Comparison of ENCODE assay signal across 10 cellular contexts in the genomic region with DNA sequence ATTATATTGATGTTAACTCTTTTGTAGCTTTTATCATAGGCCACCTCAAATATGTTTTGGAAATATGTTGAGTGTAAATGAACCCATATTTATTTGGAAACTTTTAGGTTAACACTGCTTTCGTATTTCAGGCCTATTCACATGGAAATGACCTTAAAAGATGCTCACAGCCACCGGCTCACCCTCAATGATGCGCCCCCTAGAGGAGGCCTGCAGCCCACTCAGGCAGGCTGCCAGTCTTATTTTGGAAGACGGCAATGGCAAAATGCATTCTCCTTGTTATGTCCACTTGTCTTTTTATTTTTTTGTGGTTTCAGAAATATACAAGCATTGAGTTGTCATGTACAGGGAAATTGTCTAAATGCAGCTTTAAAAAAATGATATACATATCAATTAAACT.
A peak's percentile ranks its signal among the peaks of the same experiment; 100 is the strongest.
DNase-seq lines count a peak whose midpoint lies in the region; ATAC-seq and TF ChIP-seq lines count a peak whose summit lies in the region.
"Had no signal": no experiment of that assay in that cellular context is flagged by ENCODE, and none has a peak within 500 bp of the region (broad histone marks: within the 10 kb centered on the region; RNA-seq: fewer than 3 reads in every experiment).

No MANE protein-coding gene starts in this region.

- H3K9me3 ChIP-seq in colonic mucosa, result no peaks in the 10 kb centered on the region

- H3K36me3 Mint-ChIP-seq in activated naive CD4-positive, alpha-beta T cell treated with anti-CD3 and anti-CD28 coated beads for 36 hours (ENCODE audit: low read depth), result no peaks in the 10 kb centered on the region
- H3K36me3 Mint-ChIP-seq: activated naive CD8-positive, alpha-beta T cell; CD4-positive, CD25-positive, alpha-beta regulatory T cell had no signal

- H3K4me1 Mint-ChIP-seq in activated naive CD4-positive, alpha-beta T cell treated with anti-CD3 and anti-CD28 coated beads for 36 hours (ENCODE audit: low read depth), result no peaks in the 10 kb centered on the region
- H3K4me1 Mint-ChIP-seq: CD4-positive, CD25-positive, alpha-beta regulatory T cell had no signal

- H3K36me3 ChIP-seq in colonic mucosa, result no peaks in the 10 kb centered on the region

- no peak overlapping the region for H3K4me3 Mint-ChIP-seq in activated naive CD4-positive, alpha-beta T cell treated with anti-CD3 and anti-CD28 coated beads for 36 hours
- H3K4me3 Mint-ChIP-seq: activated naive CD8-positive, alpha-beta T cell; CD4-positive, CD25-positive, alpha-beta regulatory T cell had no signal

- TF ChIP-seq CTCF in LNCaP clone FGC (IDR thresholded peaks at IDR 0.05; ENCODE audit: control insufficient read depth, extremely low read depth, insufficient read depth) (peak; percentile 54), colonic mucosa (IDR thresholded peaks at IDR 0.05) (peak; percentile 38)

- H3K27ac Mint-ChIP-seq in activated naive CD4-positive, alpha-beta T cell treated with anti-CD3 and anti-CD28 coated beads for 36 hours, result no peak overlapping the region
- H3K27ac Mint-ChIP-seq: activated naive CD8-positive, alpha-beta T cell; CD4-positive, CD25-positive, alpha-beta regulatory T cell had no signal

- no peak overlapping the region for H3K9ac ChIP-seq in colonic mucosa (ENCODE audit: low read depth in 2 of 2, low read length in 2 of 2)

- no peaks in the 10 kb centered on the region for H3K27me3 ChIP-seq in colonic mucosa

- H3K27ac ChIP-seq in colonic mucosa, result no peak overlapping the region

- H3K4me3 ChIP-seq in LNCaP clone FGC (ENCODE audit: low read depth, low read length) (no peak overlapping the region), colonic mucosa (no peak overlapping the region)

- no peak for ATAC-seq in GM21360 (IDR thresholded peaks at IDR 0.05; ENCODE audit: unreplicated experiment)

- intact Hi-C loops in activated naive CD4-positive, alpha-beta T cell treated with anti-CD3 and anti-CD28 coated beads for 36 hours (cut with micrococcal nuclease), result no loop called here
- intact Hi-C loops in colonic mucosa (cut with DNase I), result no loop called here

- no peaks in the 10 kb centered on the region for H3K4me1 ChIP-seq in colonic mucosa

- DNase-seq in activated naive CD4-positive, alpha-beta T cell treated with anti-CD3 and anti-CD28 coated beads for 36 hours, result peak; percentile 4
- DNase-seq in activated naive CD4-positive, alpha-beta T cell (lab: John Stamatoyannopoulos, UW), result no peak
- DNase-seq in LNCaP clone FGC (ENCODE audit: low read depth), result no peak
- peak; percentile 23 for DNase-seq in colonic mucosa
- peak; percentile 22 for DNase-seq in stimulated activated CD8-positive, alpha-beta memory T cell treated with anti-CD3 and anti-CD28 coated beads, Interleukin-4, amount 100 ng/mL, for 48 hours
- no peak for DNase-seq in medulla oblongata (ENCODE audit: extremely low spot score)
- no peak for DNase-seq in NOMO-1 treated with dmso at 0.1 percent for 144 hours (lab: John Stamatoyannopoulos, UW; ENCODE audit: unreplicated experiment)
- DNase-seq: CD4-positive, CD25-positive, alpha-beta regulatory T cell had no signal

- CTCF ChIA-PET in activated naive CD4-positive, alpha-beta T cell treated with anti-CD3 and anti-CD28 coated beads for 36 hours (lab: Charles Lee), result no interaction called here

- H3K27me3 Mint-ChIP-seq in activated naive CD4-positive, alpha-beta T cell treated with anti-CD3 and anti-CD28 coated beads for 36 hours (ENCODE audit: low read depth), result no peaks in the 10 kb centered on the region
- H3K27me3 Mint-ChIP-seq: activated naive CD8-positive, alpha-beta T cell; CD4-positive, CD25-positive, alpha-beta regulatory T cell had no signal

- peaks cover 2% of the 10 kb centered on the region for H3K9me3 Mint-ChIP-seq in activated naive CD4-positive, alpha-beta T cell treated with anti-CD3 and anti-CD28 coated beads for 36 hours

Comparison
In these comparisons a context has a peak if more than half of its experiments do, and no peak if none do; other contexts are left out.
1. DNase-seq: peak in activated naive CD4-positive, alpha-beta T cell treated with anti-CD3 and anti-CD28 coated beads for 36 hours (single experiment), colonic mucosa (single experiment) and stimulated activated CD8-positive, alpha-beta memory T cell treated with anti-CD3 and anti-CD28 coated beads, Interleukin-4, amount 100 ng/mL, for 48 hours (single experiment); none in activated naive CD4-positive, alpha-beta T cell (0 of 4), LNCaP clone FGC (single experiment), medulla oblongata (single experiment) and NOMO-1 treated with dmso at 0.1 percent for 144 hours (single experiment).